12 cellular contexts compared by ENCODE assay signal in genomic region chr13:51341804-51342203, GRCh38. TPM values are rescaled to one million over a fixed set of nuclear protein-coding genes. Genes with fewer than 3 reads are reported as not detected.
"Had no signal": no experiment of that assay in that cellular context is flagged by ENCODE, and none has a peak within 500 bp of the region (broad histone marks: within the 10 kb centered on the region; RNA-seq: fewer than 3 reads in every experiment).

No MANE protein-coding gene starts in this region.

- FAIRE-seq: HepG2 had no signal

- H3K27ac Mint-ChIP-seq: HFFc6, IgD-negative memory B cell had no signal

- H3K4me1 ChIP-seq: HAP-1 had no signal

- H3K4me3 ChIP-seq: GM23248, HAP-1 had no signal

- H3K9me3 Mint-ChIP-seq: HFFc6, IgD-negative memory B cell had no signal

- H3K36me3 Mint-ChIP-seq: IgD-negative memory B cell had no signal

- DNase-seq: GM23248, GOT3, H7, HFFc6, KBM-7 had no signal

- H3K4me1 Mint-ChIP-seq: IgD-negative memory B cell had no signal

- H3K27ac ChIP-seq: GM23248, HL-60 had no signal

- ATAC-seq: HCT116 had no signal

- H3K9ac ChIP-seq: GM23248 had no signal

- H3K4me3 Mint-ChIP-seq: HFFc6, IgD-negative memory B cell had no signal

- H3K36me3 ChIP-seq: HAP-1 had no signal

- H2AFZ ChIP-seq: GM23248 had no signal

- H3K9me3 ChIP-seq: HAP-1 had no signal

RNA-seq across cellular contexts. Expression of gene SERPINE3, which starts 2.3 kb away (rescaled TPM):
- total RNA-seq: GM23248, H4, HepG2, HFFc6, HT1080 had no signal
